36 cellular contexts compared by ENCODE assay signal in the genomic region with DNA sequence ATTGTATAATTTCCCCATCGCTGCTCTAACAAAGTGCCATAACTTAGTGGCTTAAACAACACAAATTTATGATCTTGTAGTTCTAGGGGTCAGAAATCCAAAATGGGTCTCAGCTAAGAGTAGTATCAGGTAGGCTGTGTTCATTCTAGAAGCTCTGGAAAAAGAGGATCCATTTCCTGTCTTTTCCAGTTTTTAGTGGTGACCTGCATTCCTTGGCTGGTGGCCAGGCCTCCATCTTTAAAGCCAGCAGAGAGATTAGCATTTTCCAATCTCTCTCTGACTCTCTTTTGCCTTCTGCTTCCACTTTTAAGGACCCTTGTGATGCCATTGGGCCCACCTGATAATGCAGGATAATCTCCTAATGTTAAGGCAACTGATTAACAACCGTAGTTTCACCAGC. TPM values are rescaled to one million over a fixed set of nuclear protein-coding genes. Genes with fewer than 3 reads are reported as not detected.
DNase-seq lines count a peak whose midpoint lies in the region; ATAC-seq and TF ChIP-seq lines count a peak whose summit lies in the region.
"Had no signal": no experiment of that assay in that cellular context is flagged by ENCODE, and none has a peak within 500 bp of the region (broad histone marks: within the 10 kb centered on the region; RNA-seq: fewer than 3 reads in every experiment).

No MANE protein-coding gene starts in this region.

- H3K36me3 Mint-ChIP-seq in WTC11, result no peaks in the 10 kb centered on the region
- H3K36me3 Mint-ChIP-seq: activated CD8-positive, alpha-beta memory T cell treated with anti-CD3 and anti-CD28 coated beads, Interleukin-2, amount 10 ng/mL, durations not matched to agents 7 days and 5 days; activated naive CD8-positive, alpha-beta T cell treated with anti-CD3 and anti-CD28 coated beads, Interleukin-2, amount 10 ng/mL, durations not matched to agents 7 days and 5 days; IgD-negative memory B cell; stimulated activated naive B cell treated with anti-CD40 and anti-IgM and Interleukin-4, amounts not matched to agents 10 μg/mL and 1 μg/mL and 100 μg/mL, for 72 hours had no signal

- peaks cover 0 to 12% (median 0%) of the 10 kb centered on the region in 7 donors for H3K27me3 ChIP-seq in spleen (replicated peaks in 1 of 7)
- H3K27me3 ChIP-seq: BLaER1 treated with 17β-estradiol and CSF1 and Interleukin-3, amounts not matched to agents 10 nM and 100 nM; upper lobe of right lung had no signal

- POLR2A ChIA-PET in WTC11 (lab: Charles Lee), result no interaction called here

- peaks cover 9% of the 10 kb centered on the region for H3K9me3 Mint-ChIP-seq in WTC11
- H3K9me3 Mint-ChIP-seq: activated naive CD8-positive, alpha-beta T cell treated with anti-CD3 and anti-CD28 coated beads, Interleukin-2, amount 10 ng/mL, durations not matched to agents 7 days and 5 days; activated T-cell treated with anti-CD3 and anti-CD28 coated beads, Interleukin-2, amount 50 U/mL, for 4 hours; effector memory CD8-positive, alpha-beta T cell; IgD-negative memory B cell; stimulated activated naive B cell treated with anti-CD40 and anti-IgM and Interleukin-4, amounts not matched to agents 10 μg/mL and 1 μg/mL and 100 μg/mL, for 72 hours had no signal

- H3K36me3 ChIP-seq in spleen, result no peaks in the 10 kb centered on the region
- H3K36me3 ChIP-seq: BLaER1 treated with 17β-estradiol and CSF1 and Interleukin-3, amounts not matched to agents 10 nM and 100 nM; left lung; suprapubic skin; upper lobe of right lung had no signal

- no peak for TF ChIP-seq POLR2A in spleen (IDR thresholded peaks at IDR 0.05)

- CTCF ChIA-PET in WTC11 (lab: Charles Lee), result no interaction called here

- H3K9me3 ChIP-seq in spleen, result no peaks in the 10 kb centered on the region
- H3K9me3 ChIP-seq: BLaER1 treated with 17β-estradiol and CSF1 and Interleukin-3, amounts not matched to agents 10 nM and 100 nM; left lung; suprapubic skin; upper lobe of right lung had no signal

- 80 to 91% (median 90%) methylated on average over 2 of the region's 2 CpGs for WGBS in spleen, 5 donors

- H3K27ac ChIP-seq in spleen, result no peak overlapping the region
- H3K27ac ChIP-seq: BLaER1 treated with 17β-estradiol and CSF1 and Interleukin-3, amounts not matched to agents 10 nM and 100 nM; left lung; RWPE1; suprapubic skin; upper lobe of right lung had no signal

- peak; percentile 4 for DNase-seq in A172 (ENCODE audit: low spot score)
- DNase-seq in COLO668 (lab: John Stamatoyannopoulos, UW; ENCODE audit: unreplicated experiment), result peak; percentile 1
- DNase-seq in M059J (ENCODE audit: low read depth), result peak; percentile 24
- DNase-seq in WTC11 (ENCODE audit: low spot score), result no peak
- no peak for DNase-seq in spleen
- DNase-seq in HT-29 (ENCODE audit: low spot score), result no peak
- DNase-seq: activated CD4-positive, alpha-beta T cell treated with anti-CD3 and anti-CD28 coated beads, Interleukin-2, amount 50 U/mL, for 4 hours; activated CD8-positive, alpha-beta memory T cell treated with anti-CD3 and anti-CD28 coated beads, Interleukin-2, amount 10 ng/mL, durations not matched to agents 7 days and 5 days; activated gamma-delta T cell treated with Interleukin-2 at 50 U/mL for 16 hours; activated naive CD8-positive, alpha-beta T cell treated with anti-CD3 and anti-CD28 coated beads, Interleukin-2, amount 10 ng/mL, durations not matched to agents 7 days and 5 days; activated T-cell treated with anti-CD3 and anti-CD28 coated beads, Interleukin-2, amount 50 U/mL, for 4 hours; aorta; cortex of kidney; effector memory CD8-positive, alpha-beta T cell; glutamatergic neuron; left lung; mesenchymal stem cell; NCI-H1105; NCI-H187; NCI-H345; NCI-H774; stimulated activated naive B cell treated with anti-CD40 and anti-IgM and Interleukin-4, amounts not matched to agents 10 μg/mL and 1 μg/mL and 100 μg/mL, for 72 hours; upper lobe of right lung had no signal

- no peaks in the 10 kb centered on the region for H3K4me1 ChIP-seq in spleen
- H3K4me1 ChIP-seq: BLaER1 treated with 17β-estradiol and CSF1 and Interleukin-3, amounts not matched to agents 10 nM and 100 nM; left lung; suprapubic skin; upper lobe of right lung had no signal

- no peak overlapping the region for H3K27ac Mint-ChIP-seq in WTC11
- H3K27ac Mint-ChIP-seq: activated CD8-positive, alpha-beta memory T cell treated with anti-CD3 and anti-CD28 coated beads, Interleukin-2, amount 10 ng/mL, durations not matched to agents 7 days and 5 days; activated naive CD8-positive, alpha-beta T cell treated with anti-CD3 and anti-CD28 coated beads, Interleukin-2, amount 10 ng/mL, durations not matched to agents 7 days and 5 days; effector memory CD8-positive, alpha-beta T cell; IgD-negative memory B cell; stimulated activated naive B cell treated with anti-CD40 and anti-IgM and Interleukin-4, amounts not matched to agents 10 μg/mL and 1 μg/mL and 100 μg/mL, for 72 hours had no signal

- intact Hi-C loops in spleen (cut with DNase I; ENCODE audit: low total_unique reads), result no loop called here

- ATAC-seq in WTC11 (no peak), GM21529 (IDR thresholded peaks at IDR 0.05; ENCODE audit: unreplicated experiment) (no peak), GM21423 (IDR thresholded peaks at IDR 0.05; ENCODE audit: unreplicated experiment) (no peak)
- ATAC-seq: activated CD4-positive, CD25-positive, alpha-beta regulatory T cell treated with anti-CD3 and anti-CD28 coated beads, Interleukin-2, amount 50 U/mL, for 24 hours; activated CD8-positive, alpha-beta memory T cell treated with anti-CD3 and anti-CD28 coated beads, Interleukin-2, amount 10 ng/mL, durations not matched to agents 7 days and 5 days; activated T-cell treated with anti-CD3 and anti-CD28 coated beads, Interleukin-2, amount 50 U/mL, for 4 hours; effector memory CD8-positive, alpha-beta T cell; left lung; stimulated activated naive B cell treated with anti-CD40 and anti-IgM and Interleukin-4, amounts not matched to agents 10 μg/mL and 1 μg/mL and 100 μg/mL, for 72 hours; upper lobe of right lung had no signal

- H3K4me3 ChIP-seq in spleen, result no peak overlapping the region
- H3K4me3 ChIP-seq: BLaER1 treated with 17β-estradiol and CSF1 and Interleukin-3, amounts not matched to agents 10 nM and 100 nM; left lung; suprapubic skin; upper lobe of right lung had no signal

- no peak overlapping the region for H3K4me3 Mint-ChIP-seq in WTC11
- H3K4me3 Mint-ChIP-seq: activated CD8-positive, alpha-beta memory T cell treated with anti-CD3 and anti-CD28 coated beads, Interleukin-2, amount 10 ng/mL, durations not matched to agents 7 days and 5 days; activated naive CD8-positive, alpha-beta T cell treated with anti-CD3 and anti-CD28 coated beads, Interleukin-2, amount 10 ng/mL, durations not matched to agents 7 days and 5 days; activated T-cell treated with anti-CD3 and anti-CD28 coated beads, Interleukin-2, amount 50 U/mL, for 4 hours; effector memory CD8-positive, alpha-beta T cell; IgD-negative memory B cell; stimulated activated naive B cell treated with anti-CD40 and anti-IgM and Interleukin-4, amounts not matched to agents 10 μg/mL and 1 μg/mL and 100 μg/mL, for 72 hours had no signal

- H3K27me3 Mint-ChIP-seq in WTC11 (ENCODE audit: low read depth), result peaks cover 4% of the 10 kb centered on the region; the same call in 1 of the 2 replicates

- no peaks in the 10 kb centered on the region for H3K4me1 Mint-ChIP-seq in WTC11
- H3K4me1 Mint-ChIP-seq: activated CD8-positive, alpha-beta memory T cell treated with anti-CD3 and anti-CD28 coated beads, Interleukin-2, amount 10 ng/mL, durations not matched to agents 7 days and 5 days; activated naive CD8-positive, alpha-beta T cell treated with anti-CD3 and anti-CD28 coated beads, Interleukin-2, amount 10 ng/mL, durations not matched to agents 7 days and 5 days; IgD-negative memory B cell; stimulated activated naive B cell treated with anti-CD40 and anti-IgM and Interleukin-4, amounts not matched to agents 10 μg/mL and 1 μg/mL and 100 μg/mL, for 72 hours had no signal

- TF ChIP-seq CTCF in WTC11 (IDR thresholded peaks at IDR 0.05) (no peak), spleen (IDR thresholded peaks at IDR 0.05 in 8 of 11, conservative IDR thresholded peaks at IDR 0.05 in 3 of 11) (no peak)

TF ChIP-seq in WTC11, 78 proteins besides CTCF, POLR2A, EP300 and RAD21:
- TF ChIP-seq RORB (CRISPR knock-in tag; IDR thresholded peaks at IDR 0.05), result no peak
- TF ChIP-seq, protein P1, sequence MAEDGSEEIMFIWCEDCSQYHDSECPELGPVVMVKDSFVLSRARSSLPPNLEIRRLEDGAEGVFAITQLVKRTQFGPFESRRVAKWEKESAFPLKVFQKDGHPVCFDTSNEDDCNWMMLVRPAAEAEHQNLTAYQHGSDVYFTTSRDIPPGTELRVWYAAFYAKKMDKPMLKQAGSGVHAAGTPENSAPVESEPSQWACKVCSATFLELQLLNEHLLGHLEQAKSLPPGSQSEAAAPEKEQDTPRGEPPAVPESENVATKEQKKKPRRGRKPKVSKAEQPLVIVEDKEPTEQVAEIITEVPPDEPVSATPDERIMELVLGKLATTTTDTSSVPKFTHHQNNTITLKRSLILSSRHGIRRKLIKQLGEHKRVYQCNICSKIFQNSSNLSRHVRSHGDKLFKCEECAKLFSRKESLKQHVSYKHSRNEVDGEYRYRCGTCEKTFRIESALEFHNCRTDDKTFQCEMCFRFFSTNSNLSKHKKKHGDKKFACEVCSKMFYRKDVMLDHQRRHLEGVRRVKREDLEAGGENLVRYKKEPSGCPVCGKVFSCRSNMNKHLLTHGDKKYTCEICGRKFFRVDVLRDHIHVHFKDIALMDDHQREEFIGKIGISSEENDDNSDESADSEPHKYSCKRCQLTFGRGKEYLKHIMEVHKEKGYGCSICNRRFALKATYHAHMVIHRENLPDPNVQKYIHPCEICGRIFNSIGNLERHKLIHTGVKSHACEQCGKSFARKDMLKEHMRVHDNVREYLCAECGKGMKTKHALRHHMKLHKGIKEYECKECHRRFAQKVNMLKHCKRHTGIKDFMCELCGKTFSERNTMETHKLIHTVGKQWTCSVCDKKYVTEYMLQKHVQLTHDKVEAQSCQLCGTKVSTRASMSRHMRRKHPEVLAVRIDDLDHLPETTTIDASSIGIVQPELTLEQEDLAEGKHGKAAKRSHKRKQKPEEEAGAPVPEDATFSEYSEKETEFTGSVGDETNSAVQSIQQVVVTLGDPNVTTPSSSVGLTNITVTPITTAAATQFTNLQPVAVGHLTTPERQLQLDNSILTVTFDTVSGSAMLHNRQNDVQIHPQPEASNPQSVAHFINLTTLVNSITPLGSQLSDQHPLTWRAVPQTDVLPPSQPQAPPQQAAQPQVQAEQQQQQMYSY (CRISPR knock-in tag; IDR thresholded peaks at IDR 0.05), result peak; percentile 41; the same call in 1 of the 2 replicates

RNA-seq across cellular contexts. Expression of gene C10orf120, which starts 41.0 kb away (rescaled TPM):
- total RNA-seq in A172 (2014; rRNA removed; shearing (Covaris generic)), result not detected in 2 replicates
- total RNA-seq in M059J (2014; rRNA removed; shearing (Covaris generic)), result not detected in 2 replicates
- total RNA-seq in WTC11 (2021), result not detected in 3 replicates
- not detected for total RNA-seq in spleen
- not detected for polyA plus RNA-seq in spleen
- total RNA-seq in HT-29 (2014; rRNA removed; shearing (Covaris generic)), result not detected in 2 replicates
- total RNA-seq: activated CD8-positive, alpha-beta memory T cell treated with anti-CD3 and anti-CD28 coated beads, Interleukin-2, amount 10 ng/mL, durations not matched to agents 7 days and 5 days; activated naive CD8-positive, alpha-beta T cell treated with anti-CD3 and anti-CD28 coated beads, Interleukin-2, amount 10 ng/mL, durations not matched to agents 7 days and 5 days; activated T-cell treated with anti-CD3 and anti-CD28 coated beads, Interleukin-2, amount 50 U/mL, for 4 hours; aorta; cardiac septum; epithelial cell of proximal tubule; left lung; OCI-LY7; osteocyte; suprapubic skin; T-helper 1 cell treated with Interleukin-12 subunit alpha and Interleukin-12 subunit beta and Interleukin-4 antibody, amounts not matched to agents 30 ng/mL and 1 ng/mL, for 36 hours; upper lobe of right lung had no signal
- polyA plus RNA-seq: aorta, IgD-negative memory B cell, neural cell had no signal

Comparison
In these comparisons a context has a peak if more than half of its experiments do, and no peak if none do; other contexts are left out.
1. DNase-seq: peak in A172 (single experiment), COLO668 (single experiment) and M059J (single experiment); none in WTC11 (single experiment), spleen (single experiment) and HT-29 (single experiment).